In genomic region chr3:138673641-138674040, GRCh38 we compare ENCODE assay signal across 12 cellular contexts.
DNase-seq lines count a peak whose midpoint lies in the region; ATAC-seq, FAIRE-seq and TF ChIP-seq lines count a peak whose summit lies in the region.
"Had no signal": no experiment of that assay in that cellular context is flagged by ENCODE, and none has a peak within 500 bp of the region (broad histone marks: within the 10 kb centered on the region; RNA-seq: fewer than 3 reads in every experiment).

No MANE protein-coding gene starts in this region.

- H3K27me3 Mint-ChIP-seq in endodermal cell (ENCODE audit: insufficient read depth), result no peaks in the 10 kb centered on the region

- DNase-seq in EH (ENCODE audit: low read depth) (peak; percentile 62), NCI-H2227 treated with DMSO at 0.1 percent for 48 hours (lab: John Stamatoyannopoulos, UW) (peak; percentile 90), endodermal cell (peak; percentile 53), middle frontal gyrus (ENCODE audit: extremely low spot score, low spot score) (no peak), small intestine (no peak), SJCRH30 (no peak)
- DNase-seq: activated gamma-delta T cell treated with Interleukin-2 at 50 U/mL for 16 hours had no signal

- no peak for TF ChIP-seq POLR2A in gastroesophageal sphincter (IDR thresholded peaks at IDR 0.05)

- H3K36me3 ChIP-seq in endodermal cell (ENCODE audit: control insufficient read depth, insufficient read depth, low read length) (peaks cover 81% of the 10 kb centered on the region), mesodermal cell (ENCODE audit: control insufficient read depth, insufficient read depth, low read length) (peaks cover 12% of the 10 kb centered on the region), small intestine (ENCODE audit: control insufficient read depth in 2 of 2, insufficient read depth in 2 of 2, low read length in 2 of 2) (peaks cover 0 to 7% of the 10 kb centered on the region in 2 donors), SJCRH30 (no peaks in the 10 kb centered on the region; the same call in 1 of the 2 replicates), gastroesophageal sphincter (peaks cover 0 to 55% of the 10 kb centered on the region in 2 donors)

- TF ChIP-seq CTCF in endodermal cell (conservative IDR thresholded peaks at IDR 0.05) (no peak), gastroesophageal sphincter (IDR thresholded peaks at IDR 0.05) (no peak)

- H3K27ac Mint-ChIP-seq in endodermal cell, result peak overlapping the region; percentile 80

- WGBS in endodermal cell (ENCODE audit: insufficient coverage in 1 of 2, insufficient read length in 1 of 2), 2 experiments, result 81% methylated on average over 2 of the region's 2 CpGs; no CpG with 5 or more reads in 1 of the 2 experiments
- WGBS in mesodermal cell (ENCODE audit: insufficient coverage in 2 of 2), 2 experiments, result 50 to 60% methylated on average over 1 to 2 of the region's 2 CpGs
- 53 to 65% (median 63%) methylated on average over 2 of the region's 2 CpGs for WGBS in small intestine, 3 donors
- WGBS in gastroesophageal sphincter (ENCODE audit: low coverage in 1 of 2), 2 donors, result 19 to 29% methylated on average over 2 of the region's 2 CpGs

- H3K36me3 Mint-ChIP-seq in endodermal cell (ENCODE audit: low read depth), result peaks cover 66% of the 10 kb centered on the region

- TF ChIP-seq EP300 in gastroesophageal sphincter (IDR thresholded peaks at IDR 0.05), result no peak

- H3K4me1 ChIP-seq in endodermal cell (ENCODE audit: control insufficient read depth, insufficient read depth, low read length), result peaks cover 5% of the 10 kb centered on the region
- H3K4me1 ChIP-seq in mesodermal cell (ENCODE audit: control insufficient read depth, insufficient read depth, low read length, poor library complexity, severe bottlenecking), result peaks cover 23% of the 10 kb centered on the region
- peaks cover 4% of the 10 kb centered on the region in 2 donors for H3K4me1 ChIP-seq in small intestine (ENCODE audit: control insufficient read depth in 2 of 2, insufficient read depth in 1 of 2, low read depth in 1 of 2, low read length in 1 of 2)
- peaks cover 3% of the 10 kb centered on the region; the same call in 1 of the 2 replicates for H3K4me1 ChIP-seq in SJCRH30
- no peaks in the 10 kb centered on the region for H3K4me1 ChIP-seq in gastroesophageal sphincter

- no peak overlapping the region for H3K4me3 Mint-ChIP-seq in endodermal cell

- no peak for FAIRE-seq in small intestine (lab: Jason Lieb, UNC)
- FAIRE-seq: endometrium had no signal

- H3K9ac ChIP-seq in endodermal cell (ENCODE audit: extremely low read depth, low read length, poor library complexity, severe bottlenecking), result no peak overlapping the region

- H3K27ac ChIP-seq in endodermal cell (ENCODE audit: low read depth, low read length) (peak overlapping the region; percentile 79), mesodermal cell (ENCODE audit: low read depth, low read length, severe bottlenecking) (peak overlapping the region; percentile 96), small intestine (ENCODE audit: low read depth in 1 of 2, low read length in 1 of 2) (no peak overlapping the region), SJCRH30 (no peak overlapping the region), gastroesophageal sphincter (no peak overlapping the region)
- H3K27ac ChIP-seq: skin epidermis had no signal

- peaks cover 19% of the 10 kb centered on the region for H3K9me3 ChIP-seq in endodermal cell (ENCODE audit: control insufficient read depth, low read length)
- peaks cover 18% of the 10 kb centered on the region for H3K9me3 ChIP-seq in mesodermal cell (ENCODE audit: control insufficient read depth, low read length)
- H3K9me3 ChIP-seq in small intestine (ENCODE audit: control insufficient read depth, low read depth), result no peaks in the 10 kb centered on the region
- H3K9me3 ChIP-seq in SJCRH30 (replicated peaks), result peaks cover 7% of the 10 kb centered on the region; the same call in 1 of the 2 replicates
- H3K9me3 ChIP-seq in gastroesophageal sphincter, result peaks cover 0 to 28% (median 0%) of the 10 kb centered on the region in 3 donors

- no peak overlapping the region for H3K4me3 ChIP-seq in endodermal cell (ENCODE audit: low read length)
- H3K4me3 ChIP-seq in mesodermal cell (ENCODE audit: extremely low read depth, insufficient read depth, low read length, poor library complexity, severe bottlenecking), result no peak overlapping the region
- no peak overlapping the region for H3K4me3 ChIP-seq in small intestine (ENCODE audit: low read depth in 1 of 2, low read length in 2 of 2)
- H3K4me3 ChIP-seq in SJCRH30, result no peak overlapping the region
- no peak overlapping the region for H3K4me3 ChIP-seq in gastroesophageal sphincter
- H3K4me3 ChIP-seq: lung, skin epidermis had no signal

- H3K9me3 Mint-ChIP-seq in endodermal cell, result peaks cover 14% of the 10 kb centered on the region

- H3K27me3 ChIP-seq in endodermal cell (ENCODE audit: control insufficient read depth, insufficient read depth, low read length, poor library complexity, severe bottlenecking), result no peaks in the 10 kb centered on the region
- no peaks in the 10 kb centered on the region for H3K27me3 ChIP-seq in small intestine (ENCODE audit: control insufficient read depth in 2 of 2, insufficient read depth in 2 of 2, low read length in 2 of 2)
- no peaks in the 10 kb centered on the region for H3K27me3 ChIP-seq in SJCRH30
- H3K27me3 ChIP-seq in gastroesophageal sphincter, result no peaks in the 10 kb centered on the region

- peaks cover 25% of the 10 kb centered on the region for H3K4me1 Mint-ChIP-seq in endodermal cell

- ATAC-seq in gastroesophageal sphincter, result no peak

Comparison
In these comparisons a context has a peak if more than half of its experiments do, and no peak if none do; other contexts are left out.
1. DNase-seq: peak in EH (single experiment), NCI-H2227 treated with DMSO at 0.1 percent for 48 hours (single experiment) and endodermal cell (single experiment); none in middle frontal gyrus (single experiment), small intestine (single experiment) and SJCRH30 (0 of 2).
2. H3K27ac ChIP-seq: peak in endodermal cell (single experiment) and mesodermal cell (single experiment); none in small intestine (0 of 2), SJCRH30 (single experiment) and gastroesophageal sphincter (0 of 4).